8 cellular contexts compared by ENCODE assay signal in genomic region chr9:124218438-124219289, GRCh38. TPM values are rescaled to one million over a fixed set of nuclear protein-coding genes. Genes with fewer than 3 reads are reported as not detected.
DNase-seq lines count a peak whose midpoint lies in the region; ATAC-seq and TF ChIP-seq lines count a peak whose summit lies in the region.

No MANE protein-coding gene starts in this region.

- no peak overlapping the region for H3K9ac ChIP-seq in subcutaneous abdominal adipose tissue (ENCODE audit: low read length in 5 of 5)

- no peaks in the 10 kb centered on the region for H3K36me3 ChIP-seq in right atrium auricular region
- no peaks in the 10 kb centered on the region for H3K36me3 ChIP-seq in subcutaneous abdominal adipose tissue (ENCODE audit: control insufficient read depth in 5 of 5, insufficient read depth in 5 of 5, low read length in 5 of 5)

- H3K4me3 ChIP-seq in right atrium auricular region (no peak overlapping the region), subcutaneous abdominal adipose tissue (ENCODE audit: low read depth in 1 of 5, low read length in 5 of 5) (no peak overlapping the region)

- no peak for TF ChIP-seq CTCF in right atrium auricular region (IDR thresholded peaks at IDR 0.05)

- H3K27ac ChIP-seq in right atrium auricular region: peak overlapping the region; percentile 10 to 17
- H3K27ac ChIP-seq in subcutaneous abdominal adipose tissue (ENCODE audit: low read depth, low read length): peak overlapping the region; percentile 37

- H3K9me3 ChIP-seq in right atrium auricular region (no peaks in the 10 kb centered on the region), subcutaneous abdominal adipose tissue (ENCODE audit: control insufficient read depth in 5 of 5, low read length in 5 of 5) (no peaks in the 10 kb centered on the region)

- H3K4me1 ChIP-seq in right atrium auricular region: peaks cover 0 to 35% of the 10 kb centered on the region in 2 donors
- peaks cover 14 to 96% (median 79%) of the 10 kb centered on the region in 5 donors for H3K4me1 ChIP-seq in subcutaneous abdominal adipose tissue (ENCODE audit: control insufficient read depth in 5 of 5, insufficient read depth in 5 of 5, low read length in 5 of 5)

- H3K27me3 ChIP-seq in right atrium auricular region (no peaks in the 10 kb centered on the region), subcutaneous abdominal adipose tissue (ENCODE audit: control insufficient read depth in 5 of 5, insufficient read depth in 4 of 5, low read length in 5 of 5) (peaks cover 0 to 4% (median 0%) of the 10 kb centered on the region in 5 donors)

- ATAC-seq in HG02571 (IDR thresholded peaks at IDR 0.05; ENCODE audit: unreplicated experiment): peak; percentile 52

- DNase-seq in NK-92 treated with Interleukin-12 subunit alpha and Interleukin-12 subunit beta, amount 100 ng/mL, for 24 hours (lab: John Stamatoyannopoulos, UW): peak; percentile 23
- DNase-seq in NK-92 (lab: John Stamatoyannopoulos, UW; ENCODE audit: unreplicated experiment) (no peak), M059J (ENCODE audit: low read depth) (peak; percentile 86), right atrium auricular region (ENCODE audit: low spot score) (no peak), retina (no peak)
- DNase-seq in activated T-cell treated with anti-CD3 and anti-CD28 coated beads, Interleukin-2, amount 50 U/mL, for 48 hours: peak; percentile 59 to 66

RNA-seq across cellular contexts. Expression of gene NEK6, which starts 39.1 kb away (rescaled TPM):
- total RNA-seq in M059J (2014; rRNA removed; shearing (Covaris generic)): 51.3 and 88.5 TPM in 2 replicates
- total RNA-seq in right atrium auricular region: 1 to 10 TPM; 9.2 to 9.7 TPM

Comparison
In these comparisons a context has a peak if more than half of its experiments do, and no peak if none do; other contexts are left out.
1. DNase-seq: peak in NK-92 treated with Interleukin-12 subunit alpha and Interleukin-12 subunit beta, amount 100 ng/mL, for 24 hours (single experiment), M059J (single experiment) and activated T-cell treated with anti-CD3 and anti-CD28 coated beads, Interleukin-2, amount 50 U/mL, for 48 hours (2 of 2); none in NK-92 (single experiment), right atrium auricular region (single experiment) and retina (single experiment).